Comparison of ENCODE assay signal across 21 cellular contexts in the genomic region with DNA sequence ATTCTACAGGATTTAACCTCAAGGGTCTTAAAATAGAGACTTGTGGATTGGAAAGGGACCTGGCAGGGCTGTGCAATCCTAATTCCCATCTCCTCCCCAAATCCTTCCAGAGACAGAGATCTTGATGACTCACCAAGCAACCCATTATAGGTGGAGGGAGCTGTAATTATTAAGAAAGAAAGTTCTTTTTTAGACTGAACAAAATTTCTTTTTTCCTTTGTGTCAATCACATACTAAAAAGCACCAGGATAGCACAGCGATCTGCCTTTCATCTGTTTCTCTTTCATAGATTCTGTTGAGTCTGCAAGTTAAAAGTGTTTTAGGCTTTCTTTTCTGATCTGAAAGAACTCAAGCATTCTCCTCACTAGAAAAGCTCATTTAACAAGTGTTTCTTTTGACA.
A peak's percentile ranks its signal among the peaks of the same experiment; 100 is the strongest.
DNase-seq lines count a peak whose midpoint lies in the region; ATAC-seq, FAIRE-seq and TF ChIP-seq lines count a peak whose summit lies in the region.
"Had no signal": no experiment of that assay in that cellular context is flagged by ENCODE, and none has a peak within 500 bp of the region (broad histone marks: within the 10 kb centered on the region; RNA-seq: fewer than 3 reads in every experiment).

No MANE protein-coding gene starts in this region.

- DNase-seq in AG08395 (ENCODE audit: low spot score) = peak; percentile 21
- no peak for DNase-seq in HEK293T (ENCODE audit: extremely low spot score)
- DNase-seq in caudate nucleus (lab: John Stamatoyannopoulos, UW) = peak in 4 of 61 donors; percentile 5 to 68 (median 26)
- DNase-seq in putamen (ENCODE audit: low spot score) = peak; percentile 57
- no peak for DNase-seq in stimulated activated naive CD8-positive, alpha-beta T cell treated with anti-CD3 and anti-CD28 coated beads, Interleukin-15, Interleukin-2, amounts not matched to agents 100 U/mL and 50 U/mL, for 24 hours
- DNase-seq in activated T-helper 1 cell treated with anti-CD3 and anti-CD28 coated beads, Interleukin-12 subunit alpha, Interleukin-12 subunit beta, Interleukin-2, Interleukin-4 antibody, amounts not matched to agents 30 ng/mL and 10 ng/mL and 1 ng/mL, durations not matched to agents 14 hours and 24 hours and 36 hours (ENCODE audit: low spot score) = no peak
- no peak for DNase-seq in D721Med (ENCODE audit: insufficient read length, low spot score)
- DNase-seq: Caco-2; CD4-positive, CD25-positive, alpha-beta regulatory T cell; CD8-positive, alpha-beta T cell; DMS 273 treated with DMSO at 0.1 percent for 48 hours; DMS79; EL; GDM1; GOT3 had no signal

- intact Hi-C loops in activated T-helper 1 cell treated with anti-CD3 and anti-CD28 coated beads, Interleukin-12 subunit alpha, Interleukin-12 subunit beta, Interleukin-2, Interleukin-4 antibody, amounts not matched to agents 30 ng/mL and 10 ng/mL and 1 ng/mL, durations not matched to agents 14 hours and 24 hours and 36 hours (cut with micrococcal nuclease) = no loop called here

- CTCF ChIA-PET in HEK293T (lab: Yijun Ruan, JAX) = interaction anchor here (0.5 to 0.6 kb wide), 2 partner anchors 22 to 48 kb away, joined by 3 read pairs; no protein-coding TSS in a partner anchor

- H3K27ac ChIP-seq in caudate nucleus (ENCODE audit: low read depth, low read length) = peak overlapping the region; percentile 69
- H3K27ac ChIP-seq: BLaER1, C4-2B had no signal

- no peaks in the 10 kb centered on the region for H3K36me3 Mint-ChIP-seq in activated T-helper 1 cell treated with anti-CD3 and anti-CD28 coated beads, Interleukin-12 subunit alpha, Interleukin-12 subunit beta, Interleukin-2, Interleukin-4 antibody, amounts not matched to agents 30 ng/mL and 10 ng/mL and 1 ng/mL, durations not matched to agents 14 hours and 24 hours and 36 hours (ENCODE audit: low read depth)
- H3K36me3 Mint-ChIP-seq: CD4-positive, CD25-positive, alpha-beta regulatory T cell; CD8-positive, alpha-beta T cell had no signal

- H3K27ac Mint-ChIP-seq in activated T-helper 1 cell treated with anti-CD3 and anti-CD28 coated beads, Interleukin-12 subunit alpha, Interleukin-12 subunit beta, Interleukin-2, Interleukin-4 antibody, amounts not matched to agents 30 ng/mL and 10 ng/mL and 1 ng/mL, durations not matched to agents 14 hours and 24 hours and 36 hours = no peak overlapping the region
- H3K27ac Mint-ChIP-seq: B cell; CD8-positive, alpha-beta T cell had no signal

- no peak for ATAC-seq in GM19463 (IDR thresholded peaks at IDR 0.05; ENCODE audit: unreplicated experiment)
- ATAC-seq in stimulated activated naive CD8-positive, alpha-beta T cell treated with anti-CD3 and anti-CD28 coated beads, Interleukin-15, Interleukin-2, amounts not matched to agents 100 U/mL and 50 U/mL, for 24 hours = no peak
- ATAC-seq: CD8-positive, alpha-beta T cell; GM12878 had no signal

- no peaks in the 10 kb centered on the region for H3K27me3 Mint-ChIP-seq in activated T-helper 1 cell treated with anti-CD3 and anti-CD28 coated beads, Interleukin-12 subunit alpha, Interleukin-12 subunit beta, Interleukin-2, Interleukin-4 antibody, amounts not matched to agents 30 ng/mL and 10 ng/mL and 1 ng/mL, durations not matched to agents 14 hours and 24 hours and 36 hours (ENCODE audit: insufficient read depth)
- H3K27me3 Mint-ChIP-seq: B cell; CD4-positive, CD25-positive, alpha-beta regulatory T cell had no signal

- no peaks in the 10 kb centered on the region for H3K4me1 Mint-ChIP-seq in activated T-helper 1 cell treated with anti-CD3 and anti-CD28 coated beads, Interleukin-12 subunit alpha, Interleukin-12 subunit beta, Interleukin-2, Interleukin-4 antibody, amounts not matched to agents 30 ng/mL and 10 ng/mL and 1 ng/mL, durations not matched to agents 14 hours and 24 hours and 36 hours (ENCODE audit: low read depth)

- FAIRE-seq in D721Med (lab: Jason Lieb, UNC) = no peak
- FAIRE-seq: GM12878, GM19239 had no signal

- no peaks in the 10 kb centered on the region for H3K9me3 Mint-ChIP-seq in activated T-helper 1 cell treated with anti-CD3 and anti-CD28 coated beads, Interleukin-12 subunit alpha, Interleukin-12 subunit beta, Interleukin-2, Interleukin-4 antibody, amounts not matched to agents 30 ng/mL and 10 ng/mL and 1 ng/mL, durations not matched to agents 14 hours and 24 hours and 36 hours
- H3K9me3 Mint-ChIP-seq: CD8-positive, alpha-beta T cell had no signal

- POLR2A ChIA-PET in HEK293T (lab: Yijun Ruan, JAX) = no interaction called here

- no peak for TF ChIP-seq CTCF in D721Med (IDR thresholded peaks at IDR 0.05; ENCODE audit: insufficient read depth, missing control alignments)

- H3K4me3 Mint-ChIP-seq in activated T-helper 1 cell treated with anti-CD3 and anti-CD28 coated beads, Interleukin-12 subunit alpha, Interleukin-12 subunit beta, Interleukin-2, Interleukin-4 antibody, amounts not matched to agents 30 ng/mL and 10 ng/mL and 1 ng/mL, durations not matched to agents 14 hours and 24 hours and 36 hours = no peak overlapping the region
- H3K4me3 Mint-ChIP-seq: B cell; CD4-positive, CD25-positive, alpha-beta regulatory T cell; CD8-positive, alpha-beta T cell had no signal

TF ChIP-seq in HEK293T, 16 proteins besides CTCF, POLR2A, EP300 and RAD21:
- TF ChIP-seq TARDBP (IDR thresholded peaks at IDR 0.05) (no peak), ELF4 (IDR thresholded peaks at IDR 0.05) (no peak), ZNF384 (IDR thresholded peaks at IDR 0.05) (no peak), SP1 (IDR thresholded peaks at IDR 0.05) (no peak), LEF1 (IDR thresholded peaks at IDR 0.05; ENCODE audit: borderline replicate concordance) (no peak)
- TF ChIP-seq, protein P1, sequence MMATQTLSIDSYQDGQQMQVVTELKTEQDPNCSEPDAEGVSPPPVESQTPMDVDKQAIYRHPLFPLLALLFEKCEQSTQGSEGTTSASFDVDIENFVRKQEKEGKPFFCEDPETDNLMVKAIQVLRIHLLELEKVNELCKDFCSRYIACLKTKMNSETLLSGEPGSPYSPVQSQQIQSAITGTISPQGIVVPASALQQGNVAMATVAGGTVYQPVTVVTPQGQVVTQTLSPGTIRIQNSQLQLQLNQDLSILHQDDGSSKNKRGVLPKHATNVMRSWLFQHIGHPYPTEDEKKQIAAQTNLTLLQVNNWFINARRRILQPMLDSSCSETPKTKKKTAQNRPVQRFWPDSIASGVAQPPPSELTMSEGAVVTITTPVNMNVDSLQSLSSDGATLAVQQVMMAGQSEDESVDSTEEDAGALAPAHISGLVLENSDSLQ (IDR thresholded peaks at IDR 0.05) = peak; percentile 3; the same call in 1 of the 2 replicates

Comparison
In these comparisons a context has a peak if more than half of its experiments do, and no peak if none do; other contexts are left out.
1. DNase-seq: peak in AG08395 (single experiment) and putamen (single experiment); none in HEK293T (single experiment), stimulated activated naive CD8-positive, alpha-beta T cell treated with anti-CD3 and anti-CD28 coated beads, Interleukin-15, Interleukin-2, amounts not matched to agents 100 U/mL and 50 U/mL, for 24 hours (single experiment), activated T-helper 1 cell treated with anti-CD3 and anti-CD28 coated beads, Interleukin-12 subunit alpha, Interleukin-12 subunit beta, Interleukin-2, Interleukin-4 antibody, amounts not matched to agents 30 ng/mL and 10 ng/mL and 1 ng/mL, durations not matched to agents 14 hours and 24 hours and 36 hours (single experiment) and D721Med (single experiment).